Comparison of ENCODE assay signal across 23 cellular contexts in genomic region chr4:48891028-48891619, GRCh38.
"Had no signal": no experiment of that assay in that cellular context is flagged by ENCODE, and none has a peak within 500 bp of the region (broad histone marks: within the 10 kb centered on the region; RNA-seq: fewer than 3 reads in every experiment).

No MANE protein-coding gene starts in this region.

- ATAC-seq: left cardiac atrium; left lobe of liver; lower lobe of right lung; naive thymus-derived CD4-positive, alpha-beta T cell; natural killer cell treated with Interleukin-12 subunit alpha and Interleukin-12 subunit beta and Interleukin-15 and Interleukin-18, amount 100 ng/mL, for 72 hours; right lobe of liver; stimulated activated memory B cell treated with anti-CD40 and anti-IgM and Interleukin-4, amounts not matched to agents 10 μg/mL and 1 μg/mL and 100 μg/mL, for 72 hours; stimulated activated naive CD8-positive, alpha-beta T cell treated with anti-CD3 and anti-CD28 coated beads, Interleukin-15, amount 100 ng/mL, for 72 hours had no signal

- H3K27me3 ChIP-seq: ovary, right atrium auricular region, right lobe of liver, tibial nerve, uterus had no signal

- H3K4me1 ChIP-seq: lower lobe of right lung, right atrium auricular region, right lobe of liver, tibial nerve, uterus had no signal

- H3K4me3 ChIP-seq: lower lobe of right lung, ovary, right atrium auricular region, right lobe of liver, smooth muscle cell, tibial nerve, uterus had no signal

- H3K9me3 ChIP-seq: lower lobe of right lung, ovary, right atrium auricular region, right lobe of liver, uterus had no signal

- H3K4me2 ChIP-seq: smooth muscle cell had no signal

- H3K27ac ChIP-seq: lower lobe of right lung, ovary, right atrium auricular region, right lobe of liver, tibial nerve, uterus had no signal

- H3K36me3 ChIP-seq: ovary, right atrium auricular region, tibial nerve, uterus had no signal

- DNase-seq: hippocampal formation; kidney glomerular epithelial cell; left cardiac atrium; lower lobe of right lung; mammary epithelial cell; mesendoderm; naive thymus-derived CD4-positive, alpha-beta T cell; ovary; right lobe of liver; stimulated activated CD4-positive, alpha-beta T cell treated with anti-CD3 and anti-CD28 coated beads, Interleukin-1b, Interleukin-23, amount 100 ng/mL, for 48 hours; stimulated activated CD4-positive, alpha-beta T cell treated with anti-CD3 and anti-CD28 coated beads, Interleukin-2, amount 100 ng/mL, for 48 hours; stimulated activated CD4-positive, alpha-beta T cell treated with anti-CD3 and anti-CD28 coated beads, Interleukin-4, amount 100 ng/mL, for 4 hours; stimulated activated CD8-positive, alpha-beta memory T cell treated with anti-CD3 and anti-CD28 coated beads, Interleukin-4, amount 100 ng/mL, for 48 hours; stimulated activated naive CD4-positive, alpha-beta T cell treated with Interleukin-2 at 50 U/mL for 16 hours; stimulated activated naive CD8-positive, alpha-beta T cell treated with anti-CD3 and anti-CD28 coated beads, Interleukin-15, amount 100 ng/mL, for 72 hours; substantia nigra; uterus had no signal
